In genomic region chr5:103475629-103476240, GRCh38 we compare ENCODE assay signal across 8 cellular contexts.
DNase-seq lines count a peak whose midpoint lies in the region; ATAC-seq and TF ChIP-seq lines count a peak whose summit lies in the region.

No MANE protein-coding gene starts in this region.

- H3K36me3 ChIP-seq in CD4-positive, alpha-beta memory T cell (ENCODE audit: insufficient read depth, low read length), result no peaks in the 10 kb centered on the region
- H3K36me3 ChIP-seq in adipocyte (ENCODE audit: control insufficient read depth, insufficient read depth, low read length, severe bottlenecking), result no peaks in the 10 kb centered on the region
- no peaks in the 10 kb centered on the region for H3K36me3 ChIP-seq in thoracic aorta

- H3K27me3 ChIP-seq in CD4-positive, alpha-beta memory T cell (ENCODE audit: insufficient read depth, low read length), result no peaks in the 10 kb centered on the region
- no peaks in the 10 kb centered on the region for H3K27me3 ChIP-seq in adipocyte (replicated peaks; ENCODE audit: control insufficient read depth, insufficient read depth, low read length)
- no peaks in the 10 kb centered on the region for H3K27me3 ChIP-seq in thoracic aorta (replicated peaks; ENCODE audit: insufficient read depth)

- H3K27ac Mint-ChIP-seq in CD4-positive, alpha-beta memory T cell, result no peak overlapping the region

- POLR2A ChIA-PET in CD4-positive, alpha-beta memory T cell (lab: Charles Lee; ENCODE audit: partially characterized antibody), result no interaction called here

- H3K4me3 Mint-ChIP-seq in CD4-positive, alpha-beta memory T cell, result no peak overlapping the region

- ATAC-seq in GM19324 (IDR thresholded peaks at IDR 0.05; ENCODE audit: low FRiP score, unreplicated experiment) (peak; percentile 48), thoracic aorta (ENCODE audit: insufficient number of reproducible peaks, low FRiP score, low read depth) (peak; percentile 66), HG03196 (IDR thresholded peaks at IDR 0.05; ENCODE audit: unreplicated experiment) (no peak)

- intact Hi-C loops in CD4-positive, alpha-beta memory T cell (cut with micrococcal nuclease), result loop anchor here (2.0 kb wide), 1 partner anchor 939 kb away; no protein-coding TSS in a partner anchor

- H3K4me1 ChIP-seq in CD4-positive, alpha-beta memory T cell (ENCODE audit: insufficient read depth, low read length), result no peaks in the 10 kb centered on the region
- peaks cover 29% of the 10 kb centered on the region for H3K4me1 ChIP-seq in adipocyte (ENCODE audit: control insufficient read depth, insufficient read depth, low read length)
- H3K4me1 ChIP-seq in thoracic aorta (ENCODE audit: control insufficient read depth in 1 of 2, low read depth in 2 of 2), result peaks cover 5 to 8% of the 10 kb centered on the region in 2 donors

- H3K27ac ChIP-seq in CD4-positive, alpha-beta memory T cell (ENCODE audit: low read depth, low read length), result no peak overlapping the region
- H3K27ac ChIP-seq in thoracic aorta, result no peak overlapping the region

- TF ChIP-seq CTCF in NB4 (IDR thresholded peaks at IDR 0.05; ENCODE audit: low read depth, low read length) (peak; percentile 34), thoracic aorta (IDR thresholded peaks at IDR 0.05) (peak; percentile 59)

- no peak overlapping the region for H3K9ac ChIP-seq in adipocyte (ENCODE audit: low read length)

- H3K4me1 Mint-ChIP-seq in CD4-positive, alpha-beta memory T cell, result no peaks in the 10 kb centered on the region

- no peaks in the 10 kb centered on the region for H3K36me3 Mint-ChIP-seq in CD4-positive, alpha-beta memory T cell

- no peaks in the 10 kb centered on the region for H3K9me3 Mint-ChIP-seq in CD4-positive, alpha-beta memory T cell

- no peak overlapping the region for H3K4me3 ChIP-seq in CD4-positive, alpha-beta memory T cell (ENCODE audit: low read length in 2 of 2)
- no peak overlapping the region for H3K4me3 ChIP-seq in NB4 (ENCODE audit: low read depth, low read length)
- H3K4me3 ChIP-seq in adipocyte (ENCODE audit: low read length), result no peak overlapping the region
- no peak overlapping the region for H3K4me3 ChIP-seq in thoracic aorta

- peak in 3 of 5 donors; percentile 21 to 22 (median 22) for DNase-seq in CD4-positive, alpha-beta memory T cell
- DNase-seq in NB4 (ENCODE audit: low read depth), result peak; percentile 47
- DNase-seq in adipocyte (ENCODE audit: low read depth), result peak; percentile 88
- peak; percentile 38 for DNase-seq in iPS-NIHi11 (ENCODE audit: low spot score)
- no peak for DNase-seq in thoracic aorta (ENCODE audit: low spot score)
- no peak for DNase-seq in activated CD8-positive, alpha-beta memory T cell treated with anti-CD3 and anti-CD28 coated beads for 24 hours

- no peaks in the 10 kb centered on the region for H3K9me3 ChIP-seq in CD4-positive, alpha-beta memory T cell (ENCODE audit: control insufficient read depth in 1 of 2, low read length in 2 of 2)
- H3K9me3 ChIP-seq in adipocyte (ENCODE audit: control insufficient read depth, low read length) (no peaks in the 10 kb centered on the region), thoracic aorta (no peaks in the 10 kb centered on the region)

- no peak for TF ChIP-seq POLR2A in NB4 (IDR thresholded peaks at IDR 0.05; ENCODE audit: extremely low read depth, insufficient read length)

- H3K27me3 Mint-ChIP-seq in CD4-positive, alpha-beta memory T cell, result peaks cover 9 to 11% of the 10 kb centered on the region in 2 donors

- CTCF ChIA-PET in CD4-positive, alpha-beta memory T cell (lab: Charles Lee; ENCODE audit: partially characterized antibody), result interaction anchor here (0.7 to 3.6 kb wide), 5 partner anchors 10 to 694 kb away, joined by 3 to 43 read pairs (median 3); no protein-coding TSS in a partner anchor

Comparison
In these comparisons a context has a peak if more than half of its experiments do, and no peak if none do; other contexts are left out.
1. DNase-seq: peak in CD4-positive, alpha-beta memory T cell (3 of 5), NB4 (single experiment), adipocyte (single experiment) and iPS-NIHi11 (single experiment); none in thoracic aorta (single experiment) and activated CD8-positive, alpha-beta memory T cell treated with anti-CD3 and anti-CD28 coated beads for 24 hours (single experiment).